Comparison of ENCODE assay signal across 10 cellular contexts in genomic region chr5:171595801-171596231, GRCh38.
A peak's percentile ranks its signal among the peaks of the same experiment; 100 is the strongest.
DNase-seq lines count a peak whose midpoint lies in the region; ATAC-seq, FAIRE-seq and TF ChIP-seq lines count a peak whose summit lies in the region.
"Had no signal": no experiment of that assay in that cellular context is flagged by ENCODE, and none has a peak within 500 bp of the region (broad histone marks: within the 10 kb centered on the region; RNA-seq: fewer than 3 reads in every experiment).

No MANE protein-coding gene starts in this region.

- no peaks in the 10 kb centered on the region for H3K36me3 Mint-ChIP-seq in CD8-positive, alpha-beta T cell

- H3K4me1 ChIP-seq in CD8-positive, alpha-beta T cell (ENCODE audit: insufficient read depth, low read length): no peaks in the 10 kb centered on the region

- H3K27me3 ChIP-seq in CD8-positive, alpha-beta T cell (ENCODE audit: insufficient read depth, low read length): no peaks in the 10 kb centered on the region
- H3K27me3 ChIP-seq: BLaER1 treated with 17β-estradiol and CSF1 and Interleukin-3, amounts not matched to agents 10 nM and 100 nM had no signal

- TF ChIP-seq POLR2A in GM12892 (IDR thresholded peaks at IDR 0.05; ENCODE audit: low read depth, low read length): no peak

- peaks cover 3% of the 10 kb centered on the region for H3K4me1 Mint-ChIP-seq in CD8-positive, alpha-beta T cell (ENCODE audit: low read depth)

- CTCF ChIA-PET in CD8-positive, alpha-beta T cell (lab: Charles Lee): no interaction called here

- no peak for FAIRE-seq in GM12892 (lab: Jason Lieb, UNC)

- no peaks in the 10 kb centered on the region for H3K9me3 ChIP-seq in CD8-positive, alpha-beta T cell (ENCODE audit: low read length)

- no peak overlapping the region for H3K4me3 ChIP-seq in CD8-positive, alpha-beta T cell (ENCODE audit: low read depth, low read length)
- H3K4me3 ChIP-seq: BLaER1 treated with 17β-estradiol and CSF1 and Interleukin-3, amounts not matched to agents 10 nM and 100 nM had no signal

- no peak for TF ChIP-seq CTCF in CD8-positive, alpha-beta T cell (IDR thresholded peaks at IDR 0.05)

- no peak overlapping the region for H3K27ac ChIP-seq in epithelial cell of prostate
- no peak overlapping the region for H3K27ac ChIP-seq in CD8-positive, alpha-beta T cell (ENCODE audit: low read depth, low read length)
- H3K27ac ChIP-seq: BLaER1 treated with 17β-estradiol and CSF1 and Interleukin-3, amounts not matched to agents 10 nM and 100 nM had no signal

- no peaks in the 10 kb centered on the region for H3K9me3 Mint-ChIP-seq in CD8-positive, alpha-beta T cell

- POLR2A ChIA-PET in CD8-positive, alpha-beta T cell (lab: Charles Lee): no interaction called here

- intact Hi-C loops in CD8-positive, alpha-beta T cell (cut with DNase I, micrococcal nuclease): no loop called here

- H3K27me3 Mint-ChIP-seq in CD8-positive, alpha-beta T cell (ENCODE audit: low read depth): peaks cover 15% of the 10 kb centered on the region

- no peak for ATAC-seq in CD8-positive, alpha-beta T cell

- no peak overlapping the region for H3K4me3 Mint-ChIP-seq in CD8-positive, alpha-beta T cell

- H3K36me3 ChIP-seq in CD8-positive, alpha-beta T cell (ENCODE audit: insufficient read depth, low read length): no peaks in the 10 kb centered on the region
- H3K36me3 ChIP-seq: BLaER1 treated with 17β-estradiol and CSF1 and Interleukin-3, amounts not matched to agents 10 nM and 100 nM had no signal

- DNase-seq in activated T-cell treated with anti-CD3 and anti-CD28 coated beads for 48 hours (ENCODE audit: low read depth) (peak; percentile 15), HT-29 (ENCODE audit: low spot score) (peak; percentile 10), epithelial cell of prostate (ENCODE audit: low read depth, low spot score) (peak; percentile 8), stromal cell of bone marrow (ENCODE audit: low read depth) (peak; percentile 38), GM12892 (ENCODE audit: insufficient read length) (no peak), SIG-M5 treated with dmso at 0.1 percent for 504 hours (lab: John Stamatoyannopoulos, UW; ENCODE audit: unreplicated experiment) (no peak)
- no peak for DNase-seq in activated T-cell treated with anti-CD3 and anti-CD28 coated beads, Interleukin-2, amount 50 U/mL, for 1 hour
- no peak for DNase-seq in CD8-positive, alpha-beta T cell
- DNase-seq: GOT3 had no signal

- H3K27ac Mint-ChIP-seq in CD8-positive, alpha-beta T cell: no peak overlapping the region

Comparison
In these comparisons a context has a peak if more than half of its experiments do, and no peak if none do; other contexts are left out.
1. DNase-seq: peak in activated T-cell treated with anti-CD3 and anti-CD28 coated beads for 48 hours (single experiment), HT-29 (single experiment), epithelial cell of prostate (single experiment) and stromal cell of bone marrow (single experiment); none in activated T-cell treated with anti-CD3 and anti-CD28 coated beads, Interleukin-2, amount 50 U/mL, for 1 hour (single experiment), GM12892 (single experiment), SIG-M5 treated with dmso at 0.1 percent for 504 hours (single experiment) and CD8-positive, alpha-beta T cell (0 of 7).